ENCODE assay signal across 1 cellular context in genomic region chr2:169910109-169910799, GRCh38.
TF ChIP-seq lines count a peak whose summit lies in the region.

No MANE protein-coding gene starts in this region.

TF ChIP-seq in K562, 482 proteins besides CTCF, POLR2A, EP300 and RAD21 (continued from another document):
- TF ChIP-seq, protein P1, sequence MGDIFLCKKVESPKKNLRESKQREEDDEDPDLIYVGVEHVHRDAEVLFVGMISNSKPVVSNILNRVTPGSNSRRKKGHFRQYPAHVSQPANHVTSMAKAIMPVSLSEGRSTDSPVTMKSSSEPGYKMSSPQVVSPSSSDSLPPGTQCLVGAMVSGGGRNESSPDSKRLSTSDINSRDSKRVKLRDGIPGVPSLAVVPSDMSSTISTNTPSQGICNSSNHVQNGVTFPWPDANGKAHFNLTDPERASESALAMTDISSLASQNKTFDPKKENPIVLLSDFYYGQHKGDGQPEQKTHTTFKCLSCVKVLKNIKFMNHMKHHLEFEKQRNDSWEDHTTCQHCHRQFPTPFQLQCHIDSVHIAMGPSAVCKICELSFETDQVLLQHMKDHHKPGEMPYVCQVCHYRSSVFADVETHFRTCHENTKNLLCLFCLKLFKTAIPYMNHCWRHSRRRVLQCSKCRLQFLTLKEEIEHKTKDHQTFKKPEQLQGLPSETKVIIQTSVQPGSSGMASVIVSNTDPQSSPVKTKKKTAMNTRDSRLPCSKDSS (IDR thresholded peaks at IDR 0.05; ENCODE audit: low read depth, partially characterized antibody), result no peak
- TF ChIP-seq NONO (IDR thresholded peaks at IDR 0.05; ENCODE audit: low read depth in 2 of 2, low read length in 1 of 2) (no peak), ZNF239 (CRISPR knock-in tag; IDR thresholded peaks at IDR 0.05) (no peak), ZSCAN29 (IDR thresholded peaks at IDR 0.05) (no peak), GTF2E2 (tag; IDR thresholded peaks at IDR 0.05) (no peak), RFX1 (IDR thresholded peaks at IDR 0.05) (peak; percentile 55), CBFA2T2 (conservative IDR thresholded peaks at IDR 0.05) (peak; percentile 87), HES1 (IDR thresholded peaks at IDR 0.05; ENCODE audit: low read depth) (peak; percentile 30; the same call in 1 of the 2 replicates), ILF3 (IDR thresholded peaks at IDR 0.05; ENCODE audit: borderline replicate concordance) (0 out of 2 replicates have a peak, but pooled peaks have one; percentile 7), MEF2A (IDR thresholded peaks at IDR 0.05; ENCODE audit: control insufficient read depth, low read depth, low read length) (0 out of 2 replicates have a peak, but pooled peaks have one; percentile 12), TAL1 (IDR thresholded peaks at IDR 0.05) (peak; percentile 88), MBD2 (IDR thresholded peaks at IDR 0.05; ENCODE audit: borderline replicate concordance, low read depth) (0 out of 2 replicates have a peak, but pooled peaks have one; percentile 38), TCF3 (CRISPR knock-in tag; IDR thresholded peaks at IDR 0.05) (peak; percentile 88), TOE1 (IDR thresholded peaks at IDR 0.05; ENCODE audit: borderline replicate concordance) (no peak), TOE1 (CRISPR knock-in tag; IDR thresholded peaks at IDR 0.05; ENCODE audit: borderline replicate concordance, low read depth) (no peak), HDAC1 (IDR thresholded peaks at IDR 0.05) (0 out of 4 replicates have a peak, but pooled peaks have one; percentile 25 to 45), SMARCC2 (IDR thresholded peaks at IDR 0.05; ENCODE audit: low read depth) (peak; percentile 94), NCOR1 (IDR thresholded peaks at IDR 0.05) (peak; percentile 79), DPF2 (IDR thresholded peaks at IDR 0.05) (peak; percentile 97), SAFB2 (IDR thresholded peaks at IDR 0.05; ENCODE audit: borderline replicate concordance, low read depth, low read length, severe bottlenecking) (no peak), EP400 (IDR thresholded peaks at IDR 0.05) (0 out of 2 replicates have a peak, but pooled peaks have one; percentile 39), JUND (IDR thresholded peaks at IDR 0.05; ENCODE audit: borderline replicate concordance, low read depth, low read length) (peak; percentile 91), JUND (tag; IDR thresholded peaks at IDR 0.05; ENCODE audit: borderline replicate concordance, low read depth, low read length) (peak; percentile 86; the same call in 2 of the 3 replicates), CBX3 (IDR thresholded peaks at IDR 0.05; ENCODE audit: borderline replicate concordance in 1 of 2, low read length in 2 of 2) (peak in 1 of 2 experiments; percentile 22; a peak in 1 of 3 replicates), C11orf30 (IDR thresholded peaks at IDR 0.05; ENCODE audit: low read depth) (peak; percentile 57; the same call in 1 of the 2 replicates), FOXM1 (IDR thresholded peaks at IDR 0.05; ENCODE audit: low read depth) (peak; percentile 67; the same call in 1 of the 2 replicates), FOXM1 (CRISPR knock-in tag; IDR thresholded peaks at IDR 0.05; ENCODE audit: low read depth) (no peak), GATAD2B (IDR thresholded peaks at IDR 0.05; ENCODE audit: borderline replicate concordance) (peak; percentile 91; the same call in 1 of the 2 replicates), TAF7 (tag; IDR thresholded peaks at IDR 0.05) (no peak), ZZZ3 (IDR thresholded peaks at IDR 0.05) (no peak), DDX20 (tag; IDR thresholded peaks at IDR 0.05; ENCODE audit: low read depth) (no peak), LEF1 (IDR thresholded peaks at IDR 0.05) (0 out of 2 replicates have a peak, but pooled peaks have one; percentile 20), MEIS2 (IDR thresholded peaks at IDR 0.05; ENCODE audit: partially characterized antibody) (peak; percentile 41), TBL1XR1 (IDR thresholded peaks at IDR 0.05; ENCODE audit: low read length in 2 of 2) (peak in 1 of 2 experiments; percentile 72; a peak in 1 of 4 replicates), CUX1 (CRISPR knock-in tag; IDR thresholded peaks at IDR 0.05) (peak; percentile 81; the same call in 1 of the 2 replicates), CHAMP1 (IDR thresholded peaks at IDR 0.05) (peak; percentile 93), STAT5A (IDR thresholded peaks at IDR 0.05; ENCODE audit: borderline replicate concordance, low read length) (peak; percentile 75; the same call in 1 of the 2 replicates), GATA2 (CRISPR knock-in tag; IDR thresholded peaks at IDR 0.05) (peak; percentile 74), ZNF445 (CRISPR knock-in tag; IDR thresholded peaks at IDR 0.05; ENCODE audit: low read depth) (no peak)
- TF ChIP-seq, protein P2, sequence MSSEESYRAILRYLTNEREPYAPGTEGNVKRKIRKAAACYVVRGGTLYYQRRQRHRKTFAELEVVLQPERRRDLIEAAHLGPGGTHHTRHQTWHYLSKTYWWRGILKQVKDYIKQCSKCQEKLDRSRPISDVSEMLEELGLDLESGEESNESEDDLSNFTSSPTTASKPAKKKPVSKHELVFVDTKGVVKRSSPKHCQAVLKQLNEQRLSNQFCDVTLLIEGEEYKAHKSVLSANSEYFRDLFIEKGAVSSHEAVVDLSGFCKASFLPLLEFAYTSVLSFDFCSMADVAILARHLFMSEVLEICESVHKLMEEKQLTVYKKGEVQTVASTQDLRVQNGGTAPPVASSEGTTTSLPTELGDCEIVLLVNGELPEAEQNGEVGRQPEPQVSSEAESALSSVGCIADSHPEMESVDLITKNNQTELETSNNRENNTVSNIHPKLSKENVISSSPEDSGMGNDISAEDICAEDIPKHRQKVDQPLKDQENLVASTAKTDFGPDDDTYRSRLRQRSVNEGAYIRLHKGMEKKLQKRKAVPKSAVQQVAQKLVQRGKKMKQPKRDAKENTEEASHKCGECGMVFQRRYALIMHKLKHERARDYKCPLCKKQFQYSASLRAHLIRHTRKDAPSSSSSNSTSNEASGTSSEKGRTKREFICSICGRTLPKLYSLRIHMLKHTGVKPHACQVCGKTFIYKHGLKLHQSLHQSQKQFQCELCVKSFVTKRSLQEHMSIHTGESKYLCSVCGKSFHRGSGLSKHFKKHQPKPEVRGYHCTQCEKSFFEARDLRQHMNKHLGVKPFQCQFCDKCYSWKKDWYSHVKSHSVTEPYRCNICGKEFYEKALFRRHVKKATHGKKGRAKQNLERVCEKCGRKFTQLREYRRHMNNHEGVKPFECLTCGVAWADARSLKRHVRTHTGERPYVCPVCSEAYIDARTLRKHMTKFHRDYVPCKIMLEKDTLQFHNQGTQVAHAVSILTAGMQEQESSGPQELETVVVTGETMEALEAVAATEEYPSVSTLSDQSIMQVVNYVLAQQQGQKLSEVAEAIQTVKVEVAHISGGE (CRISPR knock-in tag; IDR thresholded peaks at IDR 0.05), result peak in 1 of 3 experiments; percentile 24; a peak in 1 of 6 replicates
- TF ChIP-seq, protein P3, sequence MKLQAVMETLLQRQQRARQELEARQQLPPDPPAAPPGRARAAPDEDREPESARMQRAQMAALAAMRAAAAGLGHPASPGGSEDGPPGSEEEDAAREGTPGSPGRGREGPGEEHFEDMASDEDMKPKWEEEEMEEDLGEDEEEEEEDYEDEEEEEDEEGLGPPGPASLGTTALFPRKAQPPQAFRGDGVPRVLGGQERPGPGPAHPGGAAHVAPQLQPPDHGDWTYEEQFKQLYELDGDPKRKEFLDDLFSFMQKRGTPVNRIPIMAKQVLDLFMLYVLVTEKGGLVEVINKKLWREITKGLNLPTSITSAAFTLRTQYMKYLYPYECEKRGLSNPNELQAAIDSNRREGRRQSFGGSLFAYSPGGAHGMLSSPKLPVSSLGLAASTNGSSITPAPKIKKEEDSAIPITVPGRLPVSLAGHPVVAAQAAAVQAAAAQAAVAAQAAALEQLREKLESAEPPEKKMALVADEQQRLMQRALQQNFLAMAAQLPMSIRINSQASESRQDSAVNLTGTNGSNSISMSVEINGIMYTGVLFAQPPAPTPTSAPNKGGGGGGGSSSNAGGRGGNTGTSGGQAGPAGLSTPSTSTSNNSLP (IDR thresholded peaks at IDR 0.05; ENCODE audit: borderline replicate concordance, low read depth, low read length), result peak; percentile 94
- TF ChIP-seq, protein P4, sequence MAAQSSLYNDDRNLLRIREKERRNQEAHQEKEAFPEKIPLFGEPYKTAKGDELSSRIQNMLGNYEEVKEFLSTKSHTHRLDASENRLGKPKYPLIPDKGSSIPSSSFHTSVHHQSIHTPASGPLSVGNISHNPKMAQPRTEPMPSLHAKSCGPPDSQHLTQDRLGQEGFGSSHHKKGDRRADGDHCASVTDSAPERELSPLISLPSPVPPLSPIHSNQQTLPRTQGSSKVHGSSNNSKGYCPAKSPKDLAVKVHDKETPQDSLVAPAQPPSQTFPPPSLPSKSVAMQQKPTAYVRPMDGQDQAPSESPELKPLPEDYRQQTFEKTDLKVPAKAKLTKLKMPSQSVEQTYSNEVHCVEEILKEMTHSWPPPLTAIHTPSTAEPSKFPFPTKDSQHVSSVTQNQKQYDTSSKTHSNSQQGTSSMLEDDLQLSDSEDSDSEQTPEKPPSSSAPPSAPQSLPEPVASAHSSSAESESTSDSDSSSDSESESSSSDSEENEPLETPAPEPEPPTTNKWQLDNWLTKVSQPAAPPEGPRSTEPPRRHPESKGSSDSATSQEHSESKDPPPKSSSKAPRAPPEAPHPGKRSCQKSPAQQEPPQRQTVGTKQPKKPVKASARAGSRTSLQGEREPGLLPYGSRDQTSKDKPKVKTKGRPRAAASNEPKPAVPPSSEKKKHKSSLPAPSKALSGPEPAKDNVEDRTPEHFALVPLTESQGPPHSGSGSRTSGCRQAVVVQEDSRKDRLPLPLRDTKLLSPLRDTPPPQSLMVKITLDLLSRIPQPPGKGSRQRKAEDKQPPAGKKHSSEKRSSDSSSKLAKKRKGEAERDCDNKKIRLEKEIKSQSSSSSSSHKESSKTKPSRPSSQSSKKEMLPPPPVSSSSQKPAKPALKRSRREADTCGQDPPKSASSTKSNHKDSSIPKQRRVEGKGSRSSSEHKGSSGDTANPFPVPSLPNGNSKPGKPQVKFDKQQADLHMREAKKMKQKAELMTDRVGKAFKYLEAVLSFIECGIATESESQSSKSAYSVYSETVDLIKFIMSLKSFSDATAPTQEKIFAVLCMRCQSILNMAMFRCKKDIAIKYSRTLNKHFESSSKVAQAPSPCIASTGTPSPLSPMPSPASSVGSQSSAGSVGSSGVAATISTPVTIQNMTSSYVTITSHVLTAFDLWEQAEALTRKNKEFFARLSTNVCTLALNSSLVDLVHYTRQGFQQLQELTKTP (IDR thresholded peaks at IDR 0.05; ENCODE audit: low read depth in 1 of 2, partially characterized antibody in 2 of 2), result peak in 1 of 2 experiments; percentile 48
TF ChIP-seq in K562: peak in this region for 70.
